1 cellular context compared by ENCODE assay signal in genomic region chr20:64242797-64243475, GRCh38.
TF ChIP-seq lines count a peak whose summit lies in the region.

No MANE protein-coding gene starts in this region.

TF ChIP-seq in HepG2, 621 proteins besides CTCF, POLR2A, EP300 and RAD21 (continued from another document and continues in another):
- TF ChIP-seq ZNF280D (CRISPR knock-in tag; IDR thresholded peaks at IDR 0.05), result no peak
- TF ChIP-seq ZNF772 (CRISPR knock-in tag; IDR thresholded peaks at IDR 0.05), result peak; percentile 11; the same call in 1 of the 2 replicates
- TF ChIP-seq ZMYM3 (CRISPR knock-in tag; IDR thresholded peaks at IDR 0.05), result peak; percentile 71; the same call in 1 of the 2 replicates
- peak; percentile 88; the same call in 1 of the 2 replicates for TF ChIP-seq THRA (CRISPR knock-in tag; IDR thresholded peaks at IDR 0.05; ENCODE audit: borderline replicate concordance)
- TF ChIP-seq ZNF672 (CRISPR knock-in tag; IDR thresholded peaks at IDR 0.05), result no peak
- no peak for TF ChIP-seq ZNF30 (CRISPR knock-in tag; IDR thresholded peaks at IDR 0.05)
- TF ChIP-seq ZNF468 (CRISPR knock-in tag; IDR thresholded peaks at IDR 0.05), result no peak
- peak; percentile 66 to 80; a peak in 3 of 4 replicates for TF ChIP-seq HMGXB4 (CRISPR knock-in tag; IDR thresholded peaks at IDR 0.05; ENCODE audit: borderline replicate concordance in 1 of 2, low read depth in 1 of 2)
- peak; percentile 82; the same call in 1 of the 2 replicates for TF ChIP-seq ZNF124 (CRISPR knock-in tag; IDR thresholded peaks at IDR 0.05)
- TF ChIP-seq FOXK2 (IDR thresholded peaks at IDR 0.05), result peak; percentile 90
- TF ChIP-seq MYNN (CRISPR knock-in tag; IDR thresholded peaks at IDR 0.05; ENCODE audit: low read depth), result no peak
- TF ChIP-seq KLF6 (CRISPR knock-in tag; IDR thresholded peaks at IDR 0.05), result no peak
- TF ChIP-seq FOXM1 (CRISPR knock-in tag; IDR thresholded peaks at IDR 0.05), result no peak
- TF ChIP-seq IRX3 (CRISPR knock-in tag; IDR thresholded peaks at IDR 0.05; ENCODE audit: borderline replicate concordance, low read depth), result no peak
- TF ChIP-seq ZSCAN21 (CRISPR knock-in tag; IDR thresholded peaks at IDR 0.05; ENCODE audit: borderline replicate concordance), result peak; percentile 81; the same call in 1 of the 2 replicates
- 0 out of 2 replicates have a peak, but pooled peaks have one; percentile 88 for TF ChIP-seq KLF13 (CRISPR knock-in tag; IDR thresholded peaks at IDR 0.05)
- 0 out of 2 replicates have a peak, but pooled peaks have one; percentile 39 for TF ChIP-seq SMAD3 (CRISPR knock-in tag; IDR thresholded peaks at IDR 0.05)
- peak; percentile 46; the same call in 1 of the 2 replicates for TF ChIP-seq ZBTB33 (CRISPR knock-in tag; IDR thresholded peaks at IDR 0.05)
- no peak for TF ChIP-seq CENPX (CRISPR knock-in tag; IDR thresholded peaks at IDR 0.05)
- no peak for TF ChIP-seq ZNF557 (CRISPR knock-in tag; IDR thresholded peaks at IDR 0.05)
- no peak for TF ChIP-seq CSRNP2 (CRISPR knock-in tag; conservative IDR thresholded peaks at IDR 0.05; ENCODE audit: low read depth)
- peak; percentile 87 for TF ChIP-seq SETDB1 (CRISPR knock-in tag; IDR thresholded peaks at IDR 0.05; ENCODE audit: borderline replicate concordance)
- TF ChIP-seq TEF (CRISPR knock-in tag; IDR thresholded peaks at IDR 0.05), result peak; percentile 36; the same call in 1 of the 2 replicates
- 0 out of 2 replicates have a peak, but pooled peaks have one; percentile 5 for TF ChIP-seq GLI4 (CRISPR knock-in tag; IDR thresholded peaks at IDR 0.05; ENCODE audit: borderline replicate concordance)
- peak; percentile 55; the same call in 1 of the 2 replicates for TF ChIP-seq SNAPC2 (CRISPR knock-in tag; IDR thresholded peaks at IDR 0.05)
- TF ChIP-seq ZNF747 (CRISPR knock-in tag; IDR thresholded peaks at IDR 0.05; ENCODE audit: borderline replicate concordance), result no peak; the same call in 1 of the 2 replicates
- TF ChIP-seq GPBP1L1 (CRISPR knock-in tag; IDR thresholded peaks at IDR 0.05), result no peak
- TF ChIP-seq RORA (CRISPR knock-in tag; IDR thresholded peaks at IDR 0.05), result no peak
- TF ChIP-seq PHF5A (CRISPR knock-in tag; IDR thresholded peaks at IDR 0.05; ENCODE audit: low read depth, unreplicated experiment), result no peak
- TF ChIP-seq TFDP2 (CRISPR knock-in tag; IDR thresholded peaks at IDR 0.05), result peak; percentile 36; the same call in 1 of the 2 replicates
- TF ChIP-seq ZBTB1 (CRISPR knock-in tag; IDR thresholded peaks at IDR 0.05; ENCODE audit: borderline replicate concordance), result no peak; the same call in 1 of the 2 replicates
- peak; percentile 86; the same call in 1 of the 2 replicates for TF ChIP-seq ZNF331 (CRISPR knock-in tag; IDR thresholded peaks at IDR 0.05)
- no peak for TF ChIP-seq ZNF20 (CRISPR knock-in tag; IDR thresholded peaks at IDR 0.05)
- no peak for TF ChIP-seq CERS6 (CRISPR knock-in tag; IDR thresholded peaks at IDR 0.05)
- TF ChIP-seq ZNF160 (CRISPR knock-in tag; IDR thresholded peaks at IDR 0.05), result no peak
- TF ChIP-seq NR2F6 (IDR thresholded peaks at IDR 0.05), result peak; percentile 97
- peak; percentile 98 for TF ChIP-seq NR2F6 (CRISPR knock-in tag; IDR thresholded peaks at IDR 0.05)
- TF ChIP-seq ARNTL (CRISPR knock-in tag; IDR thresholded peaks at IDR 0.05), result peak; percentile 92
- TF ChIP-seq NCOA2 (CRISPR knock-in tag; IDR thresholded peaks at IDR 0.05), result peak; percentile 80
- TF ChIP-seq KDM6A (CRISPR knock-in tag; IDR thresholded peaks at IDR 0.05; ENCODE audit: low read depth), result peak; percentile 94
- no peak for TF ChIP-seq SRSF9 (IDR thresholded peaks at IDR 0.05; ENCODE audit: borderline replicate concordance, insufficient read depth, low read depth, low read length, poor library complexity, severe bottlenecking)
- peak; percentile 62; the same call in 1 of the 2 replicates for TF ChIP-seq ZNF704 (CRISPR knock-in tag; IDR thresholded peaks at IDR 0.05; ENCODE audit: borderline replicate concordance)
- TF ChIP-seq ZNF598 (CRISPR knock-in tag; IDR thresholded peaks at IDR 0.05; ENCODE audit: borderline replicate concordance), result peak; percentile 55; the same call in 1 of the 2 replicates
- no peak for TF ChIP-seq ZNF652 (CRISPR knock-in tag; IDR thresholded peaks at IDR 0.05; ENCODE audit: borderline replicate concordance, low read depth)
